8 cellular contexts compared by ENCODE assay signal in the genomic region with DNA sequence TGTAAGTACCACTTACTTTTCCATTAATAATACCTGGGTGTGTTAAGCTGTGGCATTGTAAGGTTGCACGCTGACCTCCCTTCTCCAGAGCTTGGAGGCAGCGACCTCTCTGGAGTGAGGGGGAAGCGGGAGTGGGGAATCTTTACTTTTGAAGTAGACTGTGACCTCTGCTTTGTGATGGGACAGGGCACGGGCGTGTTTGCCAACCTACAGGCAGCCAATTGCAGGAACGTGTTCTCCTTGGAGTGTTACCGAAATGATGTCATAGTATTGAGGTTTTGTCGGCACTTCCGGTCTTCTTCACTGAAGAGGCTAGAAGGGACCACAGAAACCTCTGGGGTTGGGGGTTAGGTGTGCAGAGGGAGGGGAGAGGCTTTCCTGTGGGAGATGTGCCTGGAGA. TPM values are rescaled to one million over a fixed set of nuclear protein-coding genes. Genes with fewer than 3 reads are reported as not detected.
DNase-seq lines count a peak whose midpoint lies in the region; ATAC-seq, FAIRE-seq and TF ChIP-seq lines count a peak whose summit lies in the region.

No MANE protein-coding gene starts in this region.

- DNase-seq in H7 (peak; percentile 65), T-cell (no peak), foreskin fibroblast (peak in 1 of 2 donors; percentile 41), pancreas (peak in 1 of 6 donors; percentile 16), occipital lobe (lab: John Stamatoyannopoulos, UW) (no peak), GM19239 (ENCODE audit: insufficient read length, low spot score) (no peak), COLO668 (lab: John Stamatoyannopoulos, UW; ENCODE audit: unreplicated experiment) (no peak)

- FAIRE-seq in pancreas (lab: Jason Lieb, UNC), result no peak
- FAIRE-seq in GM19239 (lab: Jason Lieb, UNC), result no peak

- H3K27me3 Mint-ChIP-seq in T-cell, result peaks cover 11 to 30% of the 10 kb centered on the region in 2 donors

- H3K4me3 Mint-ChIP-seq in T-cell, result peak overlapping the region; percentile 74 to 92 (median 75)

- WGBS in pancreas, 2 donors, result 13 to 14% methylated on average over 9 of the region's 9 CpGs

- H3K4me1 ChIP-seq in pancreas, result peaks cover 0 to 12% (median 7%) of the 10 kb centered on the region in 3 donors

- no peak for ATAC-seq in T-cell (replicated peaks in 1 of 4)
- peak in 2 of 4 donors; percentile 15 to 29 for ATAC-seq in pancreas
- no peak for ATAC-seq in HG03025 (IDR thresholded peaks at IDR 0.05; ENCODE audit: low FRiP score, unreplicated experiment)

- H3K4me1 Mint-ChIP-seq in T-cell, result peaks cover 15 to 20% (median 18%) of the 10 kb centered on the region in 3 donors

- H3K4me3 ChIP-seq in H7 (ENCODE audit: insufficient read depth, low read depth, low read length), result peak overlapping the region; percentile 93; the same call in 1 of the 2 replicates
- H3K4me3 ChIP-seq in foreskin fibroblast (ENCODE audit: low read depth in 1 of 2, low read length in 2 of 2), result peak overlapping the region; percentile 94 to 97
- peak overlapping the region in 3 of 4 donors; percentile 71 to 91 (median 84) for H3K4me3 ChIP-seq in pancreas

- CTCF ChIA-PET in T-cell (lab: Charles Lee), result no interaction called here

- H3K27ac Mint-ChIP-seq in T-cell, result no peak overlapping the region

- no peaks in the 10 kb centered on the region for H3K36me3 Mint-ChIP-seq in T-cell

- H3K9me3 Mint-ChIP-seq in T-cell, result no peaks in the 10 kb centered on the region

- no peaks in the 10 kb centered on the region for H3K9me3 ChIP-seq in pancreas

- H3K36me3 ChIP-seq in H7 (replicated peaks; ENCODE audit: control insufficient read depth, insufficient read depth, low read length) (no peaks in the 10 kb centered on the region), pancreas (no peaks in the 10 kb centered on the region)

- TF ChIP-seq CTCF in foreskin fibroblast (IDR thresholded peaks at IDR 0.05; ENCODE audit: low read depth, low read length) (no peak), pancreas (IDR thresholded peaks at IDR 0.05) (no peak)

- H3K27me3 ChIP-seq in H7 (ENCODE audit: control insufficient read depth, insufficient read depth, low read length) (peaks cover 15% of the 10 kb centered on the region), pancreas (no peaks in the 10 kb centered on the region)

- POLR2A ChIA-PET in T-cell (lab: Charles Lee), result no interaction called here

- intact Hi-C loops in pancreas (cut with DNase I), result loop anchor here in 1 of 3 donors (10.0 kb wide), 1 partner anchor 252 kb away; no protein-coding TSS in a partner anchor

- no peak overlapping the region for H3K27ac ChIP-seq in pancreas

RNA-seq across cellular contexts. Expression of gene TLN2, which starts 2.1 kb away (rescaled TPM):
- 18.1 and 18.4 TPM in 2 replicates for total RNA-seq in H7 (2014; rRNA removed; shearing (Covaris generic))
- total RNA-seq in T-cell (1 to 10 TPM in 1 of 5 donors, under 1 TPM in 4; 0.59 to 1.7 (median 0.95) TPM), pancreas (1 to 10 TPM; 5.2 to 8.7 (median 6.1) TPM), occipital lobe (36.7 TPM)
- 1 to 10 TPM; 2.5 to 3.9 TPM for polyA plus RNA-seq in pancreas
